ENCODE assay signal across 2 cellular contexts in genomic region chr10:132206806-132207535, GRCh38.
TF ChIP-seq lines count a peak whose summit lies in the region.

No MANE protein-coding gene starts in this region.

TF ChIP-seq in GM23338, 12 proteins besides CTCF, POLR2A, EP300 and RAD21:
- TF ChIP-seq POLR2AphosphoS5 (IDR thresholded peaks at IDR 0.05; ENCODE audit: low read depth): peak; percentile 29; the same call in 1 of the 2 replicates
- TF ChIP-seq, protein P1, sequence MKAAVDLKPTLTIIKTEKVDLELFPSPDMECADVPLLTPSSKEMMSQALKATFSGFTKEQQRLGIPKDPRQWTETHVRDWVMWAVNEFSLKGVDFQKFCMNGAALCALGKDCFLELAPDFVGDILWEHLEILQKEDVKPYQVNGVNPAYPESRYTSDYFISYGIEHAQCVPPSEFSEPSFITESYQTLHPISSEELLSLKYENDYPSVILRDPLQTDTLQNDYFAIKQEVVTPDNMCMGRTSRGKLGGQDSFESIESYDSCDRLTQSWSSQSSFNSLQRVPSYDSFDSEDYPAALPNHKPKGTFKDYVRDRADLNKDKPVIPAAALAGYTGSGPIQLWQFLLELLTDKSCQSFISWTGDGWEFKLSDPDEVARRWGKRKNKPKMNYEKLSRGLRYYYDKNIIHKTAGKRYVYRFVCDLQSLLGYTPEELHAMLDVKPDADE (IDR thresholded peaks at IDR 0.05): no peak
- TF ChIP-seq, protein P2, sequence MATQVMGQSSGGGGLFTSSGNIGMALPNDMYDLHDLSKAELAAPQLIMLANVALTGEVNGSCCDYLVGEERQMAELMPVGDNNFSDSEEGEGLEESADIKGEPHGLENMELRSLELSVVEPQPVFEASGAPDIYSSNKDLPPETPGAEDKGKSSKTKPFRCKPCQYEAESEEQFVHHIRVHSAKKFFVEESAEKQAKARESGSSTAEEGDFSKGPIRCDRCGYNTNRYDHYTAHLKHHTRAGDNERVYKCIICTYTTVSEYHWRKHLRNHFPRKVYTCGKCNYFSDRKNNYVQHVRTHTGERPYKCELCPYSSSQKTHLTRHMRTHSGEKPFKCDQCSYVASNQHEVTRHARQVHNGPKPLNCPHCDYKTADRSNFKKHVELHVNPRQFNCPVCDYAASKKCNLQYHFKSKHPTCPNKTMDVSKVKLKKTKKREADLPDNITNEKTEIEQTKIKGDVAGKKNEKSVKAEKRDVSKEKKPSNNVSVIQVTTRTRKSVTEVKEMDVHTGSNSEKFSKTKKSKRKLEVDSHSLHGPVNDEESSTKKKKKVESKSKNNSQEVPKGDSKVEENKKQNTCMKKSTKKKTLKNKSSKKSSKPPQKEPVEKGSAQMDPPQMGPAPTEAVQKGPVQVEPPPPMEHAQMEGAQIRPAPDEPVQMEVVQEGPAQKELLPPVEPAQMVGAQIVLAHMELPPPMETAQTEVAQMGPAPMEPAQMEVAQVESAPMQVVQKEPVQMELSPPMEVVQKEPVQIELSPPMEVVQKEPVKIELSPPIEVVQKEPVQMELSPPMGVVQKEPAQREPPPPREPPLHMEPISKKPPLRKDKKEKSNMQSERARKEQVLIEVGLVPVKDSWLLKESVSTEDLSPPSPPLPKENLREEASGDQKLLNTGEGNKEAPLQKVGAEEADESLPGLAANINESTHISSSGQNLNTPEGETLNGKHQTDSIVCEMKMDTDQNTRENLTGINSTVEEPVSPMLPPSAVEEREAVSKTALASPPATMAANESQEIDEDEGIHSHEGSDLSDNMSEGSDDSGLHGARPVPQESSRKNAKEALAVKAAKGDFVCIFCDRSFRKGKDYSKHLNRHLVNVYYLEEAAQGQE (IDR thresholded peaks at IDR 0.05; ENCODE audit: unreplicated experiment): no peak
- TF ChIP-seq ZNF331 (CRISPR knock-in tag; IDR thresholded peaks at IDR 0.05; ENCODE audit: low read depth): no peak
- no peak for TF ChIP-seq JUNB (IDR thresholded peaks at IDR 0.05; ENCODE audit: unreplicated experiment)
- no peak for TF ChIP-seq NANOG (IDR thresholded peaks at IDR 0.05; ENCODE audit: borderline replicate concordance)
TF ChIP-seq in GM23338: peak in this region for 1.

TF ChIP-seq in H1, 55 proteins besides CTCF, POLR2A, EP300 and RAD21:
- TF ChIP-seq POLR2AphosphoS5 (IDR thresholded peaks at IDR 0.05; ENCODE audit: low read depth, low read length): 0 out of 2 replicates have a peak, but pooled peaks have one; percentile 30
- no peak for TF ChIP-seq NRF1 (IDR thresholded peaks at IDR 0.05; ENCODE audit: low read depth, low read length)
- TF ChIP-seq ZNF274 (IDR thresholded peaks at IDR 0.05; ENCODE audit: borderline replicate concordance, extremely low read depth, low read length): no peak
- TF ChIP-seq CEBPB (IDR thresholded peaks at IDR 0.05; ENCODE audit: low read depth, low read length): no peak
TF ChIP-seq in H1: peak in this region for 1.
